In the genomic region with DNA sequence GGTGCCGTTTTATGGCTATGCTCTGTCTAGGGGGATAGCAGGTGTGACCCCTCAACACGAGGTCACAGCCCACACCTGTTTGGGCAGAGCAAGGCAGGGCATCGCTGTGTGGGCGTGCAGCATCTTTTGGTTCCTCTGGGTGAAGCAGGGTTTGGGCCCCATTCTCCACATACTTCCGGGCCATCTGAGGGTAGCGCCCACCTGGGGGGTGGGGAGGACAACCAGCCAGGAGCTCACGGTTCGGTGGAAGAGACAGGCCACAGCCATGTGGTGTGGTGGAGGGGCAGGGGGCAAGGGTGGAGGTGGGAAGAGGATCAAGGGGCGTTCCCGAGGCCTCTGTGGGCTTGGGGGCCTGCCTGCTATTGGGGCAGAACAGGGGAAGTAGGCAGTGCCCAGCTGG, we compare ENCODE assay signal across 16 cellular contexts. TPM values are rescaled to one million over a fixed set of nuclear protein-coding genes. Genes with fewer than 3 reads are reported as not detected.
DNase-seq lines count a peak whose midpoint lies in the region; ATAC-seq, FAIRE-seq and TF ChIP-seq lines count a peak whose summit lies in the region.
"Had no signal": no experiment of that assay in that cellular context is flagged by ENCODE, and none has a peak within 500 bp of the region (broad histone marks: within the 10 kb centered on the region; RNA-seq: fewer than 3 reads in every experiment).

No MANE protein-coding gene starts in this region.

- H3K27me3 ChIP-seq in Karpas-422 (ENCODE audit: low read length) = no peaks in the 10 kb centered on the region
- H3K27me3 ChIP-seq in astrocyte (ENCODE audit: insufficient read depth, low read length) = peaks cover 6% of the 10 kb centered on the region
- H3K27me3 ChIP-seq in skeletal muscle tissue (ENCODE audit: control insufficient read depth in 3 of 3, insufficient read depth in 3 of 3, low read length in 3 of 3) = no peaks in the 10 kb centered on the region
- no peaks in the 10 kb centered on the region for H3K27me3 ChIP-seq in mammary epithelial cell (ENCODE audit: insufficient read depth, low read length)
- H3K27me3 ChIP-seq: transverse colon had no signal

- peaks cover 4% of the 10 kb centered on the region for H3K4me1 Mint-ChIP-seq in astrocyte (ENCODE audit: low read depth, unreplicated experiment)

- H3K79me2 ChIP-seq in Karpas-422 (ENCODE audit: low read length) (peaks cover 41% of the 10 kb centered on the region), astrocyte (ENCODE audit: insufficient read depth, low read length) (no peaks in the 10 kb centered on the region), mammary epithelial cell (ENCODE audit: insufficient read depth, low read length) (no peaks in the 10 kb centered on the region)

- no peaks in the 10 kb centered on the region for H3K36me3 Mint-ChIP-seq in astrocyte (ENCODE audit: low read depth, unreplicated experiment)
- H3K36me3 Mint-ChIP-seq: activated CD4-positive, alpha-beta memory T cell treated with anti-CD3 and anti-CD28 coated beads for 36 hours had no signal

- dilution Hi-C loops in mammary epithelial cell (cut with HindIII; ENCODE audit: low sequenced_read_pairs) = loop anchor here (5.0 kb wide), 1 partner anchor 108 kb away; a partner anchor contains a TSS

- H3K4me1 ChIP-seq in Karpas-422 (ENCODE audit: low read length) (peaks cover 82% of the 10 kb centered on the region), astrocyte (ENCODE audit: insufficient read depth, low read length) (peaks cover 27% of the 10 kb centered on the region), skeletal muscle tissue (ENCODE audit: control insufficient read depth in 3 of 3, insufficient read depth in 3 of 3, low read length in 3 of 3) (peaks cover 37 to 65% (median 45%) of the 10 kb centered on the region in 3 donors), mammary epithelial cell (ENCODE audit: insufficient read depth, low read length) (peaks cover 12% of the 10 kb centered on the region)

- H3K4me3 Mint-ChIP-seq in astrocyte (ENCODE audit: unreplicated experiment) = peak overlapping the region; percentile 54

- DNase-seq in Karpas-422 (peak; percentile 97), astrocyte (ENCODE audit: low read depth) (no peak), mammary epithelial cell (no peak), NOMO-1 (lab: John Stamatoyannopoulos, UW; ENCODE audit: unreplicated experiment in 2 of 2) (no peak)
- DNase-seq: amniotic stem cell; EL; NCI-H1105; stimulated activated naive CD4-positive, alpha-beta T cell had no signal

- H3K9me3 ChIP-seq in Karpas-422 (ENCODE audit: low read length) = no peaks in the 10 kb centered on the region
- no peaks in the 10 kb centered on the region for H3K9me3 ChIP-seq in astrocyte (ENCODE audit: insufficient read depth, low read depth, low read length)
- no peaks in the 10 kb centered on the region for H3K9me3 ChIP-seq in skeletal muscle tissue (ENCODE audit: control insufficient read depth in 3 of 3, low read length in 3 of 3)
- H3K9me3 ChIP-seq in mammary epithelial cell (replicated peaks; ENCODE audit: insufficient read depth, low read length) = no peaks in the 10 kb centered on the region
- H3K9me3 ChIP-seq: mucosa of descending colon, transverse colon had no signal

- peak overlapping the region; percentile 71; the same call in 1 of the 2 replicates for H3K4me3 ChIP-seq in GM08714 (ENCODE audit: low read length)
- peak overlapping the region; percentile 76 for H3K4me3 ChIP-seq in Karpas-422 (ENCODE audit: low read length)
- H3K4me3 ChIP-seq in astrocyte (ENCODE audit: insufficient read depth, low read depth, low read length) = no peak overlapping the region
- H3K4me3 ChIP-seq in skeletal muscle tissue (ENCODE audit: low read length in 3 of 3) = peak overlapping the region in 1 of 3 donors; percentile 79
- H3K4me3 ChIP-seq in mammary epithelial cell (replicated peaks in 1 of 3; ENCODE audit: insufficient read depth in 1 of 3, low read depth in 2 of 3, low read length in 3 of 3) = no peak overlapping the region
- H3K4me3 ChIP-seq: mucosa of descending colon, transverse colon had no signal

- H3K9ac ChIP-seq in Karpas-422 (ENCODE audit: low read length) (peak overlapping the region; percentile 98), astrocyte (ENCODE audit: low read length) (no peak overlapping the region), skeletal muscle tissue (ENCODE audit: low read depth in 1 of 3, low read length in 3 of 3) (peak overlapping the region in 2 of 3 donors; percentile 87 to 88), mammary epithelial cell (ENCODE audit: insufficient read depth, low read length) (no peak overlapping the region)

- 89% methylated on average over 8 of the region's 10 CpGs for WGBS in mammary epithelial cell (ENCODE audit: low coverage, missing lambda C conversion rate)

- H3K36me3 ChIP-seq in Karpas-422 (ENCODE audit: insufficient read depth, low read length) = no peaks in the 10 kb centered on the region
- H3K36me3 ChIP-seq in astrocyte (ENCODE audit: insufficient read depth, low read length) = no peaks in the 10 kb centered on the region
- H3K36me3 ChIP-seq in skeletal muscle tissue (ENCODE audit: control insufficient read depth in 3 of 3, insufficient read depth in 3 of 3, low read length in 3 of 3) = no peaks in the 10 kb centered on the region
- H3K36me3 ChIP-seq in mammary epithelial cell (ENCODE audit: insufficient read depth, low read length) = no peaks in the 10 kb centered on the region
- H3K36me3 ChIP-seq: transverse colon had no signal

- no TSS peak for BruUV-seq in mammary epithelial cell (replicated peaks; lab: Mats Ljungman, UMichigan)

- CTCF ChIA-PET in mammary epithelial cell (lab: Charles Lee; ENCODE audit: low non-redundant PET) = no interaction called here

- H3K9me3 Mint-ChIP-seq in astrocyte (ENCODE audit: unreplicated experiment) = no peaks in the 10 kb centered on the region
- H3K9me3 Mint-ChIP-seq: activated CD4-positive, alpha-beta memory T cell treated with anti-CD3 and anti-CD28 coated beads for 36 hours; activated T-cell treated with anti-CD3 and anti-CD28 coated beads, Interleukin-2, amount 50 U/mL, for 72 hours had no signal

- intact Hi-C loops in mammary epithelial cell (cut with micrococcal nuclease) = loop anchor here (5.0 kb wide), 1 partner anchor 73 kb away; no protein-coding TSS in a partner anchor

- TF ChIP-seq CTCF in astrocyte (IDR thresholded peaks at IDR 0.05; ENCODE audit: insufficient read depth, low read depth, low read length) (no peak), mammary epithelial cell (conservative IDR thresholded peaks at IDR 0.05 in 1 of 2, IDR thresholded peaks at IDR 0.05 in 1 of 2; ENCODE audit: extremely low read depth in 1 of 2, insufficient read depth in 1 of 2, low read depth in 1 of 2, low read length in 2 of 2) (no peak)

- H3K4me2 ChIP-seq in Karpas-422 (ENCODE audit: low read depth, low read length, poor library complexity, severe bottlenecking) (peak overlapping the region; percentile 98), astrocyte (ENCODE audit: low read length) (no peak overlapping the region), mammary epithelial cell (ENCODE audit: insufficient read depth, low read depth, low read length) (no peak overlapping the region)

- H3K9me2 ChIP-seq in Karpas-422 (replicated peaks; ENCODE audit: insufficient read depth, low read length) = no peaks in the 10 kb centered on the region

- peaks cover 29% of the 10 kb centered on the region for H3K27me3 Mint-ChIP-seq in astrocyte (ENCODE audit: low read depth, unreplicated experiment)

- FAIRE-seq in astrocyte (lab: Jason Lieb, UNC) = no peak
- FAIRE-seq: RCC 7860 had no signal

- H2AFZ ChIP-seq in Karpas-422 (ENCODE audit: low read length) (no peak overlapping the region), astrocyte (ENCODE audit: low read depth, low read length) (no peak overlapping the region), mammary epithelial cell (ENCODE audit: low read depth, low read length) (no peak overlapping the region)

- H3K27ac Mint-ChIP-seq in astrocyte (ENCODE audit: unreplicated experiment) = no peak overlapping the region
- H3K27ac Mint-ChIP-seq: activated CD4-positive, alpha-beta memory T cell treated with anti-CD3 and anti-CD28 coated beads for 36 hours; activated T-cell treated with anti-CD3 and anti-CD28 coated beads, Interleukin-2, amount 50 U/mL, for 72 hours had no signal

- no peak for ATAC-seq in HG02970 (IDR thresholded peaks at IDR 0.05; ENCODE audit: low FRiP score, unreplicated experiment)
- ATAC-seq: activated T-cell treated with anti-CD3 and anti-CD28 coated beads, Interleukin-2, amount 50 U/mL, for 72 hours; mucosa of descending colon had no signal

- peaks cover 5% of the 10 kb centered on the region; the same call in 1 of the 2 replicates for H4K20me1 ChIP-seq in Karpas-422 (ENCODE audit: insufficient read depth, low read depth, low read length)
- H4K20me1 ChIP-seq in astrocyte (ENCODE audit: insufficient read depth, low read length) = peaks cover 20% of the 10 kb centered on the region
- no peaks in the 10 kb centered on the region for H4K20me1 ChIP-seq in mammary epithelial cell (ENCODE audit: insufficient read depth, low read length)

- H3K27ac ChIP-seq in Karpas-422 (ENCODE audit: low read length) (peak overlapping the region; percentile 100), astrocyte (ENCODE audit: low read depth, low read length) (no peak overlapping the region), skeletal muscle tissue (ENCODE audit: low read depth, low read length) (no peak overlapping the region), mammary epithelial cell (ENCODE audit: insufficient read depth, low read depth, low read length) (no peak overlapping the region)
- H3K27ac ChIP-seq: transverse colon had no signal

- in situ Hi-C loops in mammary epithelial cell (cut with MboI; ENCODE audit: low sequenced_read_pairs in 2 of 2) = loop anchor here in 1 of 2 donors (5.0 kb wide), 1 partner anchor 103 kb away; no protein-coding TSS in a partner anchor

RNA-seq across cellular contexts. Expression of a gene that starts 2.4 kb away (rescaled TPM):
- 22.4 and 39.2 TPM in 2 replicates for total RNA-seq in Karpas-422 (2014; rRNA removed; shearing (Covaris generic); ENCODE audit: low replicate concordance)
- 3.4 and 5.6 TPM in 2 replicates for total RNA-seq in astrocyte
- 5.7 TPM for total RNA-seq in skeletal muscle tissue
- total RNA-seq in mammary epithelial cell = 1 to 10 TPM; 3.0 to 3.4 TPM
- polyA plus RNA-seq in mammary epithelial cell = 1.3 TPM
- not detected for polyA minus RNA-seq in mammary epithelial cell

Comparison
In these comparisons a context has a peak if more than half of its experiments do, and no peak if none do; other contexts are left out.
1. H3K4me3 ChIP-seq: peak in GM08714 (single experiment) and Karpas-422 (single experiment); none in astrocyte (single experiment) and mammary epithelial cell (0 of 3).
2. H3K9ac ChIP-seq: peak in Karpas-422 (single experiment) and skeletal muscle tissue (2 of 3); none in astrocyte (single experiment) and mammary epithelial cell (single experiment).